ENCODE assay signal across 1 cellular context in the genomic region with DNA sequence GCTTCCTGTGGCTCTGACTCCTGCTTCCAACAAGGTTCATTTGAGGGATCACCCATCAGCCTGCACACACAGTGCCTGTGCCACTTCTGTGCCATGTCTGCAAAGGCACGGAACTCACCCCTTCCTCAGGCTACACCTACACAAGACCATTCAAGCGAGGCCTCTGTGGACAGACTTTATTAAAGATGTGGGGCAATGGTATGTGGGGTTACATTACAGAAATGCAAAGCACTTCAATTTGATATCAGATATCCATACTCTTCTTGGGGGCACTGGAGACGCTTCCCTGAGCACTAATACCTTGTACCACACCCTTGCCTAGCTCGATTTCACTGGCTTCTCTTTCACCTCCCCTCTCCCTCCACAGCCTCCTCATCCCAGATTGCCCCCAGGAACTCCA.
TF ChIP-seq lines count a peak whose summit lies in the region.

No MANE protein-coding gene starts in this region.

TF ChIP-seq in GM23338, 12 proteins besides CTCF, POLR2A, EP300 and RAD21 (continued from another document):
- TF ChIP-seq NANOG (IDR thresholded peaks at IDR 0.05; ENCODE audit: borderline replicate concordance) (no peak), POLR2AphosphoS5 (IDR thresholded peaks at IDR 0.05; ENCODE audit: low read depth) (no peak), STAT1 (IDR thresholded peaks at IDR 0.05; ENCODE audit: unreplicated experiment) (no peak), ZNF331 (CRISPR knock-in tag; IDR thresholded peaks at IDR 0.05; ENCODE audit: low read depth) (no peak), EZH2 (IDR thresholded peaks at IDR 0.05; ENCODE audit: low read depth, unreplicated experiment) (no peak), ETS1 (IDR thresholded peaks at IDR 0.05) (no peak)
